ENCODE assay signal across 8 cellular contexts in the genomic region with DNA sequence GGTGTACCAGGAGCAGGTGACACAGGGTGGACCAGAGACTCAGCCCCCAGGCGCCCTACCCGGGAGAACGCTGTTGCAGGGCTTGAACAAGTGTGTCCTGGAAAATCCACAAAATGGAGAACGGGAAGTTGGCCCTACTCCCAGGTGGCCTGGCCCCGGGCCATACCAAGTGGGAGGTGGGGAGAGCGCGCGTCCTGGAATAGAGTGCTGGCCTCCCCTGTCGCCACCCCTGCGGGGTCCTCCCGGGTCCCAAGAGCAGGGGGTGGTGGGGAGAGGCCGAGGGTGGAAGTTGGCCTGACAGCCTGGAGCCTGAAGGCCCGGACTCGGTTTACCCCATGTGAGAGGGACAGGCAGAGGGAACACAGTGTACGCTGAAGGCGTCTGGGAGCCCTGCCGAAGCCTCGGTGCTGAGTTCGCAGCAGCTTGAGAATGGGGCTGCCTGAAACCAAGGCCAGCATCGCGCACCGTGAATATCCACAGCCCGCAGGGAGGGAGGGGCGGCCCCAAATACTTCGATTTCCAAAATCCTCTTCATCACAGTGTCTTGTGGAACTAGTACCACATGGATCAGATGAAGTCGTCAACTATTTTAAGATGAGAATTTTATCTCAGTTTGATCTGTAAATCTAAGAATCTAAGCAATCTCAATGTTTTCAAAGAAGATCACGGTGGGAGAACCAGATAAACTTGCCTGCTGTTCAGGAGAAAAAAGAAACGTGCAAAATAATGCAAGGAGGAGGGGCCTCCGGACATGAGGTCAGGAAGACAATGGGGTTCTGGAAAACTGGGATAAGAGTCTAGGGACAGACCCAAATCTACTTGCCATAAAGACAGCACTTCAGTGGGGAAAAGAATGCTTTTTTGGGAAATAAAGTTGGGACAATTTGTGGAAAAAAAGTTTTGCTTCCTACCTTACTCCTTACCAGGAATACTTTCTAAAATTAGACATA. TPM values are rescaled to one million over a fixed set of nuclear protein-coding genes. Genes with fewer than 3 reads are reported as not detected.
DNase-seq lines count a peak whose midpoint lies in the region; ATAC-seq and TF ChIP-seq lines count a peak whose summit lies in the region.

No MANE protein-coding gene starts in this region.

- no TSS peak for BruUV-seq in Caco-2 (replicated peaks; lab: Mats Ljungman, UMichigan)

- H3K27ac Mint-ChIP-seq in Caco-2 (ENCODE audit: unreplicated experiment): no peak overlapping the region

- CTCF ChIA-PET in Caco-2 (lab: Charles Lee): interaction anchor here (0.6 kb wide), 1 partner anchor 13 kb away, joined by 3 read pairs; no protein-coding TSS in a partner anchor

- peaks cover 26% of the 10 kb centered on the region for H3K36me3 Mint-ChIP-seq in Caco-2 (ENCODE audit: insufficient read depth, unreplicated experiment)

- peaks cover 8% of the 10 kb centered on the region for H3K4me1 Mint-ChIP-seq in Caco-2 (ENCODE audit: low read depth, unreplicated experiment)

- H3K27me3 ChIP-seq in Caco-2 (replicated peaks; ENCODE audit: control insufficient read depth, insufficient read depth, low read length): no peaks in the 10 kb centered on the region
- H3K27me3 ChIP-seq in neutrophil: no peaks in the 10 kb centered on the region

- ATAC-seq in HG03521 (IDR thresholded peaks at IDR 0.05; ENCODE audit: unreplicated experiment) (no peak), HG03280 (IDR thresholded peaks at IDR 0.05; ENCODE audit: unreplicated experiment) (no peak)

- peak overlapping the region; percentile 91 for H3K4me3 Mint-ChIP-seq in Caco-2 (ENCODE audit: unreplicated experiment)

- no peak for TF ChIP-seq CTCF in Caco-2 (IDR thresholded peaks at IDR 0.05; ENCODE audit: insufficient read depth in 1 of 2, low read depth in 1 of 2, low read length in 1 of 2, severe bottlenecking in 1 of 2, unreplicated experiment in 1 of 2)
- TF ChIP-seq CTCF in neutrophil (IDR thresholded peaks at IDR 0.05): no peak

- H3K27me3 Mint-ChIP-seq in Caco-2 (ENCODE audit: insufficient read depth, unreplicated experiment): no peaks in the 10 kb centered on the region

- no peak overlapping the region for H3K4me3 ChIP-seq in Caco-2 (ENCODE audit: low read depth, low read length)
- H3K4me3 ChIP-seq in neutrophil (ENCODE audit: low read depth in 1 of 2, low read length in 1 of 2): peak overlapping the region in 1 of 2 experiments; percentile 90

- POLR2A ChIA-PET in Caco-2 (lab: Charles Lee): no interaction called here

- no peaks in the 10 kb centered on the region; the same call in 1 of the 2 replicates for H3K36me3 ChIP-seq in Caco-2 (ENCODE audit: control insufficient read depth, insufficient read depth, low read length)
- peaks cover 18% of the 10 kb centered on the region for H3K36me3 ChIP-seq in neutrophil

- peak overlapping the region; percentile 95 for H3K27ac ChIP-seq in neutrophil

- no peaks in the 10 kb centered on the region for H3K9me3 ChIP-seq in Caco-2
- H3K9me3 ChIP-seq in neutrophil: no peaks in the 10 kb centered on the region

- DNase-seq in Caco-2: no peak
- peak; percentile 25 for DNase-seq in OCI-M1 (lab: John Stamatoyannopoulos, UW)
- DNase-seq in epidermal melanocyte (ENCODE audit: insufficient read length, low spot score): peak; percentile 10
- no peak for DNase-seq in stimulated activated CD8-positive, alpha-beta memory T cell treated with anti-CD3 and anti-CD28 coated beads, Interleukin-4, amount 100 ng/mL, for 48 hours
- no peak for DNase-seq in OCI-M2 (lab: John Stamatoyannopoulos, UW; ENCODE audit: unreplicated experiment)

- H3K4me1 ChIP-seq in Caco-2 (peaks cover 15% of the 10 kb centered on the region), neutrophil (ENCODE audit: control insufficient read depth in 1 of 2, insufficient read depth in 1 of 2, low read depth in 1 of 2, low read length in 1 of 2) (peaks cover 27 to 30% of the 10 kb centered on the region in 2 experiments)

- intact Hi-C loops in Caco-2 (cut with micrococcal nuclease; ENCODE audit: unreplicated experiment): no loop called here

- H3K9me3 Mint-ChIP-seq in Caco-2 (ENCODE audit: unreplicated experiment): no peaks in the 10 kb centered on the region

RNA-seq across cellular contexts. Expression of gene KLF16, which starts 10.4 kb away (rescaled TPM):
- total RNA-seq in Caco-2 (2022): 26.5 and 26.8 TPM in 2 replicates

RNA-seq across cellular contexts. Expression of gene ABHD17A, which starts 11.5 kb away (rescaled TPM):
- 47.7 and 51.8 TPM in 2 replicates for total RNA-seq in Caco-2 (2022)

RNA-seq across cellular contexts. Expression of gene REXO1, which starts 25.5 kb away (rescaled TPM):
- 43.0 and 46.6 TPM in 2 replicates for total RNA-seq in Caco-2 (2022)

RNA-seq across cellular contexts. Expression of gene ADAT3, which starts 31.4 kb away (rescaled TPM):
- total RNA-seq in Caco-2 (2022): 12.6 and 14.0 TPM in 2 replicates

RNA-seq across cellular contexts. Expression of gene SCAMP4, which starts 31.4 kb away (rescaled TPM):
- total RNA-seq in Caco-2 (2022): 78.3 and 84.1 TPM in 2 replicates

Comparison
In these comparisons a context has a peak if more than half of its experiments do, and no peak if none do; other contexts are left out.
1. DNase-seq: peak in OCI-M1 (single experiment) and epidermal melanocyte (single experiment); none in Caco-2 (0 of 2), stimulated activated CD8-positive, alpha-beta memory T cell treated with anti-CD3 and anti-CD28 coated beads, Interleukin-4, amount 100 ng/mL, for 48 hours (single experiment) and OCI-M2 (single experiment).